ENCODE assay signal across 20 cellular contexts in the genomic region with DNA sequence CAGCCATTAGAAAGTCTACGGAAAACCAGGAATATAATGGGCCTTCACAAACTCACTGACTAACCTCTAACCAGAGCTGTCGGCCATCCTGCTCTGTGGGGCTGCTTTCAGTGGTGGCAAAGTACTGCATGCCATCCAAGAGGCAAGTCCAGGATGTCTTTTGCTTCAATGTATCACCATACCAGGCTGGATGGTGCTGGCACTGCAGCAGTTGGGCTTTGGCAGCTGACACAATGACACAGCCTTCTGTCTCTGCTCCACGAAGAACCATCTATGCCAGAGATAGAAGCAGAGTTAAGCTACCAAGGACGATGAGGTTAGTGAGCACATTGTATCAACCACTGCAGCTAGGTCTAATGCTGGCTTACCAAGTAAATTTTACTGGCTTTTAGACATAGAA.
"Had no signal": no experiment of that assay in that cellular context is flagged by ENCODE, and none has a peak within 500 bp of the region (broad histone marks: within the 10 kb centered on the region; RNA-seq: fewer than 3 reads in every experiment).

No MANE protein-coding gene starts in this region.

- ATAC-seq: activated T-helper 17 cell treated with anti-CD3 and anti-CD28 coated beads, Interleukin-2, amount 50 U/mL, for 72 hours; left lung; mucosa of descending colon; naive thymus-derived CD4-positive, alpha-beta T cell had no signal

- DNase-seq: activated CD4-positive, alpha-beta T cell treated with anti-CD3 and anti-CD28 coated beads for 1 hour; activated CD4-positive, alpha-beta T cell treated with anti-CD3 and anti-CD28 coated beads, Interleukin-2, amount 50 U/mL, for 1 hour; activated CD8-positive, alpha-beta memory T cell treated with anti-CD3 and anti-CD28 coated beads, Interleukin-2, amount 50 U/mL, for 4 hours; activated naive CD4-positive, alpha-beta T cell treated with Interleukin-2 at 50 U/mL for 16 hours; activated naive CD8-positive, alpha-beta T cell treated with anti-CD3 and anti-CD28 coated beads for 36 hours; activated T-cell treated with anti-CD3 and anti-CD28 coated beads, Interleukin-2, amount 50 U/mL, for 24 hours; left lung; mesenchymal stem cell; mucosa of descending colon; naive thymus-derived CD4-positive, alpha-beta T cell; occipital lobe; retina; stimulated activated CD4-positive, alpha-beta T cell treated with anti-CD3 and anti-CD28 coated beads, Interleukin-12 subunit alpha, Interleukin-12 subunit beta, amount 100 ng/mL, for 4 hours; stimulated activated CD4-positive, alpha-beta T cell treated with anti-CD3 and anti-CD28 coated beads, Interleukin-4, amount 100 ng/mL, for 4 hours; substantia nigra; T-helper 1 cell; T-helper 9 cell; tibial artery had no signal

- H3K27me3 ChIP-seq: left lung, tibial artery had no signal

- H3K4me1 ChIP-seq: left lung, tibial artery had no signal

- H3K4me3 ChIP-seq: left lung, mucosa of descending colon, tibial artery had no signal

- H3K9me3 ChIP-seq: left lung, mucosa of descending colon, tibial artery had no signal

- H3K27ac ChIP-seq: epithelial cell of prostate, left lung, tibial artery had no signal
